ENCODE assay signal across 1 cellular context in genomic region chr6:11368264-11368663, GRCh38.
TF ChIP-seq lines count a peak whose summit lies in the region.

No MANE protein-coding gene starts in this region.

TF ChIP-seq in GM12878, 131 proteins besides CTCF, POLR2A, EP300 and RAD21 (continued from another document):
- TF ChIP-seq ZBTB4 (CRISPR knock-in tag; IDR thresholded peaks at IDR 0.05): no peak
- no peak for TF ChIP-seq MTA3 (IDR thresholded peaks at IDR 0.05; ENCODE audit: borderline replicate concordance, low read length)
- TF ChIP-seq ESRRA (IDR thresholded peaks at IDR 0.05; ENCODE audit: low read length): no peak
- no peak for TF ChIP-seq CHD4 (IDR thresholded peaks at IDR 0.05)
- TF ChIP-seq CREM (IDR thresholded peaks at IDR 0.05; ENCODE audit: low read depth): no peak
- no peak for TF ChIP-seq PBX3 (IDR thresholded peaks at IDR 0.05; ENCODE audit: insufficient replicate concordance, low read depth, low read length)
- TF ChIP-seq ZNF24 (IDR thresholded peaks at IDR 0.05): no peak
- TF ChIP-seq BACH1 (IDR thresholded peaks at IDR 0.05; ENCODE audit: borderline replicate concordance): no peak
- no peak for TF ChIP-seq ZSCAN29 (IDR thresholded peaks at IDR 0.05)
- no peak for TF ChIP-seq SIN3A (IDR thresholded peaks at IDR 0.05; ENCODE audit: low read depth, low read length)
- no peak for TF ChIP-seq PAX8 (IDR thresholded peaks at IDR 0.05)
- no peak for TF ChIP-seq IKZF1 (conservative IDR thresholded peaks at IDR 0.05)
- TF ChIP-seq E4F1 (IDR thresholded peaks at IDR 0.05; ENCODE audit: borderline replicate concordance, partially characterized antibody): no peak
- TF ChIP-seq CHD1 (IDR thresholded peaks at IDR 0.05; ENCODE audit: low read depth, low read length): no peak
